In genomic region chr12:115584156-115584555, GRCh38 we compare ENCODE assay signal across 24 cellular contexts.
A peak's percentile ranks its signal among the peaks of the same experiment; 100 is the strongest.
DNase-seq lines count a peak whose midpoint lies in the region; FAIRE-seq and TF ChIP-seq lines count a peak whose summit lies in the region.
"Had no signal": no experiment of that assay in that cellular context is flagged by ENCODE, and none has a peak within 500 bp of the region (broad histone marks: within the 10 kb centered on the region; RNA-seq: fewer than 3 reads in every experiment).

No MANE protein-coding gene starts in this region.

- CTCF ChIA-PET in mammary epithelial cell (lab: Charles Lee; ENCODE audit: low non-redundant PET), result no interaction called here

- no peaks in the 10 kb centered on the region for H3K79me2 ChIP-seq in mammary epithelial cell (ENCODE audit: insufficient read depth, low read length)
- H3K79me2 ChIP-seq in keratinocyte (ENCODE audit: control insufficient read depth, insufficient read depth, low read length), result no peaks in the 10 kb centered on the region

- H3K27ac ChIP-seq in mammary epithelial cell (ENCODE audit: insufficient read depth, low read depth, low read length), result no peak overlapping the region
- H3K27ac ChIP-seq in keratinocyte (ENCODE audit: control insufficient read depth, insufficient read depth, low read length), result no peak overlapping the region
- no peak overlapping the region for H3K27ac ChIP-seq in colonic mucosa
- H3K27ac ChIP-seq: 22Rv1, SK-N-MC had no signal

- TF ChIP-seq CTCF in mammary epithelial cell (conservative IDR thresholded peaks at IDR 0.05 in 1 of 2, IDR thresholded peaks at IDR 0.05 in 1 of 2; ENCODE audit: extremely low read depth in 1 of 2, insufficient read depth in 1 of 2, low read depth in 1 of 2, low read length in 2 of 2), result no peak
- TF ChIP-seq CTCF in keratinocyte (optimal IDR thresholded peaks at IDR 0.05 in 1 of 3, IDR thresholded peaks at IDR 0.05 in 1 of 3, conservative IDR thresholded peaks at IDR 0.05 in 1 of 3; ENCODE audit: extremely low read depth in 1 of 3, insufficient read depth in 2 of 3, low read length in 3 of 3), result no peak
- TF ChIP-seq CTCF in colonic mucosa (IDR thresholded peaks at IDR 0.05), result no peak

- WGBS in mammary epithelial cell (ENCODE audit: low coverage, missing lambda C conversion rate), result 64% methylated on average over 2 of the region's 2 CpGs

- H3K36me3 ChIP-seq in mammary epithelial cell (ENCODE audit: insufficient read depth, low read length) (no peaks in the 10 kb centered on the region), keratinocyte (ENCODE audit: control insufficient read depth in 2 of 2, extremely low read depth in 1 of 2, insufficient read depth in 2 of 2, low read length in 2 of 2) (no peaks in the 10 kb centered on the region), colonic mucosa (no peaks in the 10 kb centered on the region)
- H3K36me3 ChIP-seq: HAP-1 had no signal

- in situ Hi-C loops in mammary epithelial cell (cut with MboI; ENCODE audit: low sequenced_read_pairs in 2 of 2), result no loop called here

- no peaks in the 10 kb centered on the region for H3K27me3 ChIP-seq in mammary epithelial cell (ENCODE audit: insufficient read depth, low read length)
- H3K27me3 ChIP-seq in keratinocyte (ENCODE audit: control insufficient read depth, extremely low read depth, insufficient read depth, low read length), result no peaks in the 10 kb centered on the region
- no peaks in the 10 kb centered on the region for H3K27me3 ChIP-seq in colonic mucosa

- no peak for FAIRE-seq in keratinocyte (lab: Jason Lieb, UNC)
- no peak for FAIRE-seq in GM19239 (lab: Jason Lieb, UNC)
- FAIRE-seq: GM18507 had no signal

- no peaks in the 10 kb centered on the region for H3K9me1 ChIP-seq in keratinocyte (ENCODE audit: control insufficient read depth, extremely low read depth, insufficient read depth, low read length)

- H4K20me1 ChIP-seq in mammary epithelial cell (ENCODE audit: insufficient read depth, low read length) (no peaks in the 10 kb centered on the region), keratinocyte (ENCODE audit: control insufficient read depth, extremely low read depth, insufficient read depth, low read length) (no peaks in the 10 kb centered on the region)

- no TSS peak for BruUV-seq in mammary epithelial cell (replicated peaks; lab: Mats Ljungman, UMichigan)

- H3K4me2 ChIP-seq in mammary epithelial cell (ENCODE audit: insufficient read depth, low read depth, low read length), result no peak overlapping the region
- no peak overlapping the region for H3K4me2 ChIP-seq in keratinocyte (ENCODE audit: control insufficient read depth, extremely low read depth, insufficient read depth, low read depth, low read length)

- H3K9ac ChIP-seq in mammary epithelial cell (ENCODE audit: insufficient read depth, low read length) (no peak overlapping the region), keratinocyte (ENCODE audit: control insufficient read depth, extremely low read depth, insufficient read depth, low read length) (no peak overlapping the region), colonic mucosa (ENCODE audit: low read depth in 2 of 2, low read length in 2 of 2) (no peak overlapping the region)

- H2AFZ ChIP-seq in mammary epithelial cell (ENCODE audit: low read depth, low read length), result no peak overlapping the region
- no peak overlapping the region for H2AFZ ChIP-seq in keratinocyte (ENCODE audit: control insufficient read depth, low read length)

- H3K9me3 ChIP-seq in mammary epithelial cell (replicated peaks; ENCODE audit: insufficient read depth, low read length), result peaks cover 4% of the 10 kb centered on the region
- no peaks in the 10 kb centered on the region for H3K9me3 ChIP-seq in keratinocyte (ENCODE audit: control insufficient read depth, low read depth, low read length)
- no peaks in the 10 kb centered on the region for H3K9me3 ChIP-seq in colonic mucosa
- H3K9me3 ChIP-seq: HAP-1 had no signal

- dilution Hi-C loops in mammary epithelial cell (cut with HindIII; ENCODE audit: low sequenced_read_pairs) (no loop called here), keratinocyte (cut with MboI; ENCODE audit: extremely low pct_ligation_motif_present, low sequenced_read_pairs) (no loop called here)

- H3K4me1 ChIP-seq in mammary epithelial cell (ENCODE audit: insufficient read depth, low read length) (no peaks in the 10 kb centered on the region), keratinocyte (ENCODE audit: control insufficient read depth, extremely low read depth, insufficient read depth, low read length) (peaks cover 7% of the 10 kb centered on the region), colonic mucosa (no peaks in the 10 kb centered on the region)
- H3K4me1 ChIP-seq: HAP-1 had no signal

- DNase-seq in NCI-H1105 (lab: John Stamatoyannopoulos, UW), result peak; percentile 47
- no peak for DNase-seq in NCI-H1105 treated with DMSO at 0.1 percent for 48 hours (lab: John Stamatoyannopoulos, UW)
- peak; percentile 12 for DNase-seq in M059J (ENCODE audit: low read depth)
- peak; percentile 61 for DNase-seq in mammary epithelial cell
- DNase-seq in keratinocyte (ENCODE audit: low read depth, low spot score), result peak; percentile 15
- DNase-seq in SKM-1 (lab: John Stamatoyannopoulos, UW; ENCODE audit: unreplicated experiment), result no peak
- no peak for DNase-seq in GM19239 (ENCODE audit: insufficient read length, low spot score)
- DNase-seq in colonic mucosa, result no peak
- DNase-seq: CD8-positive, alpha-beta memory T cell; GOT3; HFFc6; KBM-7; MM.1S; NCI-H1436; NCI-H187; NCI-H2081 treated with DMSO at 0.1 percent for 48 hours; NCI-H446; NCI-H524 treated with DMSO at 0.1 percent for 48 hours; SIG-M5; SW 1271 had no signal

- H3K4me3 ChIP-seq in mammary epithelial cell (replicated peaks in 1 of 3; ENCODE audit: insufficient read depth in 1 of 3, low read depth in 2 of 3, low read length in 3 of 3), result no peak overlapping the region
- no peak overlapping the region for H3K4me3 ChIP-seq in keratinocyte (ENCODE audit: control insufficient read depth in 2 of 3, extremely low read depth in 1 of 3, insufficient read depth in 2 of 3, low read depth in 1 of 3, low read length in 3 of 3)
- no peak overlapping the region for H3K4me3 ChIP-seq in colonic mucosa
- H3K4me3 ChIP-seq: HAP-1, SK-N-MC had no signal

- intact Hi-C loops in mammary epithelial cell (cut with micrococcal nuclease), result no loop called here
- intact Hi-C loops in colonic mucosa (cut with DNase I), result no loop called here

Comparison
In these comparisons a context has a peak if more than half of its experiments do, and no peak if none do; other contexts are left out.
1. DNase-seq: peak in NCI-H1105 (single experiment), M059J (single experiment), mammary epithelial cell (single experiment) and keratinocyte (single experiment); none in NCI-H1105 treated with DMSO at 0.1 percent for 48 hours (single experiment), SKM-1 (single experiment), GM19239 (single experiment) and colonic mucosa (single experiment).